Comparison of ENCODE assay signal across 9 cellular contexts in the genomic region with DNA sequence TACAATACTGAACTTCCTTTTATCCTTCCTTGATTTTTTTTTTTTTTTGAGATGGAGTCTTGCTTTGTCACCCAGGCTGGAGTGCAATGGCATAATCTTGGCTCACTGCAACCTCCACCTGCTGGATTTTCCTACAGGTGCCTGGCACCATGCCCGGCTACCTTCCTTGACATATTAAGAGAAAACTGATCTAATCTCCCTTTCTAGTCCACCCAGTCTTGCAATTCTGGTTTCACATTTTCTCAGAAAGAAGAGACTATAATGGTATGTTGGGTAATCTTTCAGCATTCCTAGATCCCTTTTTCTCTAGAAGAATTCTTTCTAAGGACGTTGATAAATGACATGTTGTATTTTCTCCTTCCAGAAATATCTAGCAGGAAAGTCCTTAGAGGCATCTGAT. TPM values are rescaled to one million over a fixed set of nuclear protein-coding genes. Genes with fewer than 3 reads are reported as not detected.
DNase-seq lines count a peak whose midpoint lies in the region; ATAC-seq and TF ChIP-seq lines count a peak whose summit lies in the region.
"Had no signal": no experiment of that assay in that cellular context is flagged by ENCODE, and none has a peak within 500 bp of the region (broad histone marks: within the 10 kb centered on the region; RNA-seq: fewer than 3 reads in every experiment).

No MANE protein-coding gene starts in this region.

- intact Hi-C loops in CD8-positive, alpha-beta T cell (cut with DNase I, micrococcal nuclease): no loop called here
- intact Hi-C loops in sciatic nerve (cut with DNase I): no loop called here

- H3K27me3 Mint-ChIP-seq in CD8-positive, alpha-beta T cell (ENCODE audit: low read depth): no peaks in the 10 kb centered on the region
- no peaks in the 10 kb centered on the region for H3K27me3 Mint-ChIP-seq in T-helper 17 cell
- H3K27me3 Mint-ChIP-seq: natural killer cell treated with Interleukin-12 subunit alpha and Interleukin-12 subunit beta and Interleukin-15 and Interleukin-18, amount 100 ng/mL, for 72 hours had no signal

- no peak for TF ChIP-seq CTCF in CD8-positive, alpha-beta T cell (IDR thresholded peaks at IDR 0.05)
- TF ChIP-seq CTCF in neutrophil (IDR thresholded peaks at IDR 0.05) (no peak), foreskin keratinocyte (conservative IDR thresholded peaks at IDR 0.05) (no peak)

- CTCF ChIA-PET in CD8-positive, alpha-beta T cell (lab: Charles Lee): interaction anchor here (0.8 to 4.5 kb wide), 6 partner anchors 9 to 1577 kb away, joined by 3 to 13 read pairs (median 4); a partner anchor contains a TSS

- peaks cover 60% of the 10 kb centered on the region for H3K4me1 Mint-ChIP-seq in CD8-positive, alpha-beta T cell (ENCODE audit: low read depth)
- H3K4me1 Mint-ChIP-seq in T-helper 17 cell: peaks cover 45% of the 10 kb centered on the region

- H3K36me3 ChIP-seq in CD8-positive, alpha-beta T cell (ENCODE audit: insufficient read depth, low read length): no peaks in the 10 kb centered on the region
- H3K36me3 ChIP-seq in neutrophil: peaks cover 4% of the 10 kb centered on the region

- no peak overlapping the region for H3K4me3 Mint-ChIP-seq in CD8-positive, alpha-beta T cell
- peak overlapping the region; percentile 63 for H3K4me3 Mint-ChIP-seq in T-helper 17 cell
- H3K4me3 Mint-ChIP-seq: natural killer cell treated with Interleukin-12 subunit alpha and Interleukin-12 subunit beta and Interleukin-15 and Interleukin-18, amount 100 ng/mL, for 72 hours had no signal

- POLR2A ChIA-PET in CD8-positive, alpha-beta T cell (lab: Charles Lee): interaction anchor here (0.5 to 7.8 kb wide), 10 partner anchors 8 to 53 kb away, joined by 3 to 85 read pairs (median 4); a partner anchor contains a TSS

- no peaks in the 10 kb centered on the region for H3K27me3 ChIP-seq in CD8-positive, alpha-beta T cell (ENCODE audit: insufficient read depth, low read length)
- H3K27me3 ChIP-seq in neutrophil: no peaks in the 10 kb centered on the region
- H3K27me3 ChIP-seq in foreskin keratinocyte: no peaks in the 10 kb centered on the region

- no peak overlapping the region for H3K4me3 ChIP-seq in CD8-positive, alpha-beta T cell (ENCODE audit: low read depth, low read length)
- H3K4me3 ChIP-seq in neutrophil (ENCODE audit: low read depth in 1 of 2, low read length in 1 of 2): no peak overlapping the region
- H3K4me3 ChIP-seq: SK-N-MC had no signal

- peak overlapping the region; percentile 92 for H3K27ac Mint-ChIP-seq in CD8-positive, alpha-beta T cell
- H3K27ac Mint-ChIP-seq in T-helper 17 cell: peak overlapping the region; percentile 97

- peaks cover 5% of the 10 kb centered on the region for H3K36me3 Mint-ChIP-seq in CD8-positive, alpha-beta T cell
- peaks cover 4% of the 10 kb centered on the region for H3K36me3 Mint-ChIP-seq in T-helper 17 cell (ENCODE audit: low read depth)
- H3K36me3 Mint-ChIP-seq: natural killer cell treated with Interleukin-12 subunit alpha and Interleukin-12 subunit beta and Interleukin-15 and Interleukin-18, amount 100 ng/mL, for 72 hours had no signal

- no peak for ATAC-seq in CD8-positive, alpha-beta T cell
- ATAC-seq in T-helper 17 cell (no peak), sciatic nerve (no peak), foreskin keratinocyte (no peak), HG02798 (IDR thresholded peaks at IDR 0.05; ENCODE audit: poor library complexity, unreplicated experiment) (no peak)
- ATAC-seq: natural killer cell treated with Interleukin-12 subunit alpha and Interleukin-12 subunit beta and Interleukin-15 and Interleukin-18, amount 100 ng/mL, for 72 hours had no signal

- H3K4me1 ChIP-seq in CD8-positive, alpha-beta T cell (ENCODE audit: insufficient read depth, low read length): peaks cover 41% of the 10 kb centered on the region
- H3K4me1 ChIP-seq in neutrophil (ENCODE audit: control insufficient read depth in 1 of 2, insufficient read depth in 1 of 2, low read depth in 1 of 2, low read length in 1 of 2): peaks cover 20 to 26% of the 10 kb centered on the region in 2 experiments
- no peaks in the 10 kb centered on the region for H3K4me1 ChIP-seq in foreskin keratinocyte

- DNase-seq in CD8-positive, alpha-beta T cell: no peak
- DNase-seq in DMS79 treated with DMSO at 0.1 percent for 48 hours (lab: John Stamatoyannopoulos, UW) (peak; percentile 88), T-helper 17 cell (no peak), sciatic nerve (ENCODE audit: low spot score) (no peak), foreskin keratinocyte (no peak)

- no peaks in the 10 kb centered on the region for H3K9me3 Mint-ChIP-seq in CD8-positive, alpha-beta T cell
- H3K9me3 Mint-ChIP-seq: natural killer cell treated with Interleukin-12 subunit alpha and Interleukin-12 subunit beta and Interleukin-15 and Interleukin-18, amount 100 ng/mL, for 72 hours had no signal

- no peaks in the 10 kb centered on the region for H3K9me3 ChIP-seq in CD8-positive, alpha-beta T cell (ENCODE audit: low read length)
- H3K9me3 ChIP-seq in T-helper 17 cell (ENCODE audit: control insufficient read depth, low read length, poor library complexity, severe bottlenecking) (no peaks in the 10 kb centered on the region), neutrophil (no peaks in the 10 kb centered on the region)

- no peak overlapping the region for H3K27ac ChIP-seq in CD8-positive, alpha-beta T cell (ENCODE audit: low read depth, low read length)
- peak overlapping the region; percentile 82 for H3K27ac ChIP-seq in neutrophil
- H3K27ac ChIP-seq in foreskin keratinocyte: no peak overlapping the region
- H3K27ac ChIP-seq: SK-N-MC had no signal

RNA-seq across cellular contexts. Expression of a gene that starts 10.3 kb away (rescaled TPM):
- total RNA-seq in CD8-positive, alpha-beta T cell: 100 to 1,000 TPM; 748 to 798 TPM
- total RNA-seq in T-helper 17 cell (1,000 to 10,000 TPM; 1,034 to 1,253 TPM), sciatic nerve (565 TPM), foreskin keratinocyte (2,207 and 2,862 TPM in 2 replicates)
- 1,287 and 1,866 TPM in 2 replicates for polyA plus RNA-seq in foreskin keratinocyte
